ENCODE assay signal across 19 cellular contexts in the genomic region with DNA sequence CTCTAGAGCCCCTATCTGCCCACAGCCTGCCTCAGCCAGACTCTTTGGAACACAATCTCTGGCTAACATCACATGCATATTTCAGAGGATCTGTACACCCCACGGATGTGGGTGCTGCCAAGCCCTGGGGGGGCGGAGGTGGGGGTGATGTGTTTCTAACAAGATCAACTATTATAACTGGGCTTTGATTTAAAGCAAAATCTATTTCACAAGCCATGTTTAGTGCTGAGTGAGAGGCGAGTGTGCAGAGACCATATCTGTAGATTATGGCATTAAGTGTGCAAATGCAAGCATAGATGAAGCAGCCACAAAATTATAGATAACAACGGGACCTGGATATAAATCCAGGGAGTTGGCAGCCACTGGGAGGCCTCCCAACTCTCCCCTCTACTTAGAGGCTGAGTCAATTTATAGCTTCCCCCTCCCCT.
DNase-seq lines count a peak whose midpoint lies in the region; FAIRE-seq and TF ChIP-seq lines count a peak whose summit lies in the region.
"Had no signal": no experiment of that assay in that cellular context is flagged by ENCODE, and none has a peak within 500 bp of the region (broad histone marks: within the 10 kb centered on the region; RNA-seq: fewer than 3 reads in every experiment).

No MANE protein-coding gene starts in this region.

- H3K36me3 Mint-ChIP-seq in type B pancreatic cell: no peaks in the 10 kb centered on the region
- H3K36me3 Mint-ChIP-seq: CD8-positive, alpha-beta memory T cell had no signal

- H3K4me3 Mint-ChIP-seq in type B pancreatic cell: no peak overlapping the region
- H3K4me3 Mint-ChIP-seq: CD8-positive, alpha-beta memory T cell; HFFc6 had no signal

- H3K9me3 ChIP-seq in smooth muscle cell (replicated peaks; ENCODE audit: low read depth): no peaks in the 10 kb centered on the region

- no peak for TF ChIP-seq POLR2A in GM12892 (IDR thresholded peaks at IDR 0.05; ENCODE audit: low read depth, low read length)

- no peaks in the 10 kb centered on the region for H3K27me3 Mint-ChIP-seq in type B pancreatic cell

- H3K4me3 ChIP-seq in smooth muscle cell: no peak overlapping the region
- H3K4me3 ChIP-seq: K562 had no signal

- TF ChIP-seq CTCF in type B pancreatic cell (conservative IDR thresholded peaks at IDR 0.05) (no peak), smooth muscle cell (IDR thresholded peaks at IDR 0.05; ENCODE audit: borderline replicate concordance, insufficient read depth, poor library complexity, severe bottlenecking) (no peak)

- no peaks in the 10 kb centered on the region for H4K20me1 ChIP-seq in smooth muscle cell (ENCODE audit: low read depth)

- no peaks in the 10 kb centered on the region for H3F3A ChIP-seq in smooth muscle cell (ENCODE audit: low read depth)

- WGBS in smooth muscle cell (ENCODE audit: low lambda C conversion rate): 55% methylated on average over 4 of the region's 4 CpGs

- no peak overlapping the region for H3K4me2 ChIP-seq in smooth muscle cell

- no peak for FAIRE-seq in GM12892 (lab: Jason Lieb, UNC)
- FAIRE-seq: H1, HepG2, K562 had no signal

- no peak overlapping the region for H2AFZ ChIP-seq in smooth muscle cell (ENCODE audit: low read depth)

- DNase-seq in amniotic epithelial cell (ENCODE audit: low read depth): peak; percentile 65
- peak in 25 of 42 donors; percentile 11 to 75 (median 39) for DNase-seq in head of caudate nucleus
- DNase-seq in posterior vena cava (ENCODE audit: low spot score): peak; percentile 48
- DNase-seq in type B pancreatic cell (ENCODE audit: extremely low spot score, unreplicated experiment): no peak
- DNase-seq in EL: no peak
- DNase-seq in smooth muscle cell (lab: John Stamatoyannopoulos, UW; ENCODE audit: unreplicated experiment): no peak
- DNase-seq in GM12892 (ENCODE audit: insufficient read length): no peak
- DNase-seq: C1 segment of cervical spinal cord; CD8-positive, alpha-beta memory T cell; GDM1; HFFc6; MM.1S; NCI-H1092 treated with DMSO at 0.1 percent for 48 hours; NCI-H1436 treated with DMSO at 0.1 percent for 48 hours; NCI-H1930 had no signal

- no peaks in the 10 kb centered on the region for H3K4me1 ChIP-seq in smooth muscle cell (ENCODE audit: low read depth)

- H3K9me3 Mint-ChIP-seq in type B pancreatic cell: peaks cover 4% of the 10 kb centered on the region
- H3K9me3 Mint-ChIP-seq: CD8-positive, alpha-beta memory T cell; HFFc6 had no signal

- H3K27me3 ChIP-seq in smooth muscle cell (ENCODE audit: low read depth): no peaks in the 10 kb centered on the region

- H3K27ac Mint-ChIP-seq in type B pancreatic cell: peak overlapping the region; percentile 65
- H3K27ac Mint-ChIP-seq: CD8-positive, alpha-beta memory T cell; HFFc6 had no signal

- no peak overlapping the region for H3K27ac ChIP-seq in smooth muscle cell (ENCODE audit: low read depth)
- H3K27ac ChIP-seq: HL-60 had no signal

- H3K79me2 ChIP-seq in smooth muscle cell (ENCODE audit: low read depth): no peaks in the 10 kb centered on the region

- no peak overlapping the region for H3K9ac ChIP-seq in smooth muscle cell (ENCODE audit: low read depth)

- intact Hi-C loops in head of caudate nucleus (cut with DNase I) (no loop called here), posterior vena cava (cut with DNase I) (no loop called here)

- peaks cover 13% of the 10 kb centered on the region for H3K4me1 Mint-ChIP-seq in type B pancreatic cell (ENCODE audit: unreplicated experiment)
- H3K4me1 Mint-ChIP-seq: CD8-positive, alpha-beta memory T cell had no signal

- H3K36me3 ChIP-seq in smooth muscle cell (ENCODE audit: low read depth): no peaks in the 10 kb centered on the region

Comparison
In these comparisons a context has a peak if more than half of its experiments do, and no peak if none do; other contexts are left out.
1. DNase-seq: peak in amniotic epithelial cell (single experiment), head of caudate nucleus (25 of 42) and posterior vena cava (single experiment); none in type B pancreatic cell (single experiment), EL (single experiment), smooth muscle cell (single experiment) and GM12892 (single experiment).